6 cellular contexts compared by ENCODE assay signal in the genomic region with DNA sequence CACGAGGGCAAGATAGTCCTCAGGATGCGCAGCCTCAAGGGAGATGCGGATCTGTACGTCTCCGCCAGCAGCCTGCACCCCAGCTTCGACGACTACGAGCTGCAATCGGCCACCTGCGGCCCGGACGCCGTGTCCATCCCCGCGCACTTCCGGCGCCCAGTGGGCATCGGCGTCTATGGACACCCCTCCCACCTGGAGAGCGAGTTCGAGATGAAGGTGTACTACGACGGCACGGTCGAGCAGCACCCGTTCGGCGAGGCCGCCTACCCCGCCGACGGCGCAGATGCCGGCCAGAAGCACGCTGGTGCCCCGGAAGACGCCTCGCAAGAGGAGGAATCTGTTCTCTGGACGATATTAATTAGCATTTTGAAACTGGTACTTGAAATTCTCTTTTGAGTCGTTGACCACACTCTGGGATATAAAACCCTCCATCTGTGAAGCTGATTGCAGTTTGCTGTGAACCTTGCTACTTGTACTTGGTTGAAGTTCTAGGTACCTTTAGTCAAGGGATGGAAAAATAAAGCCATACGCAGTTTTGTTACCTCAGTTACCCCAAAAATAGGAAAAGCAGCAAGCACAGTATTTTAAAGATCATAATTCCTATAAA.
DNase-seq lines count a peak whose midpoint lies in the region; ATAC-seq and TF ChIP-seq lines count a peak whose summit lies in the region.

No MANE protein-coding gene starts in this region.

- peaks cover 53% of the 10 kb centered on the region for H3K36me3 ChIP-seq in WERI-Rb-1

- no peak for TF ChIP-seq CTCF in WERI-Rb-1 (IDR thresholded peaks at IDR 0.05; ENCODE audit: low read depth, low read length)

- H3K9me3 ChIP-seq in WERI-Rb-1 (ENCODE audit: severe bottlenecking): no peaks in the 10 kb centered on the region

- H3K27me3 ChIP-seq in WERI-Rb-1 (ENCODE audit: insufficient read depth, low read depth, severe bottlenecking): no peaks in the 10 kb centered on the region

- peak; percentile 57 for DNase-seq in WERI-Rb-1
- peak; percentile 40 for DNase-seq in germinal center (ENCODE audit: low spot score)
- DNase-seq in stimulated activated CD8-positive, alpha-beta memory T cell treated with anti-CD3 and anti-CD28 coated beads, Interleukin-2, amount 100 ng/mL, for 48 hours (ENCODE audit: low read depth in 2 of 2): peak; percentile 21 to 23
- DNase-seq in OCI-M2 (lab: John Stamatoyannopoulos, UW; ENCODE audit: unreplicated experiment): no peak

- H3K4me3 ChIP-seq in WERI-Rb-1 (ENCODE audit: low read depth, low read length): peak overlapping the region; percentile 99

- ATAC-seq in GM18502 (IDR thresholded peaks at IDR 0.05; ENCODE audit: poor library complexity, unreplicated experiment) (peak; percentile 8), HG02981 (IDR thresholded peaks at IDR 0.05; ENCODE audit: unreplicated experiment) (peak; percentile 9)

- H3K27ac ChIP-seq in WERI-Rb-1: peak overlapping the region; percentile 92
